In genomic region chr5:10636363-10637142, GRCh38 we compare ENCODE assay signal across 20 cellular contexts.
DNase-seq lines count a peak whose midpoint lies in the region; ATAC-seq and TF ChIP-seq lines count a peak whose summit lies in the region.
"Had no signal": no experiment of that assay in that cellular context is flagged by ENCODE, and none has a peak within 500 bp of the region (broad histone marks: within the 10 kb centered on the region; RNA-seq: fewer than 3 reads in every experiment).

No MANE protein-coding gene starts in this region.

- TF ChIP-seq CTCF in H9 (conservative IDR thresholded peaks at IDR 0.05): no peak

- peaks cover 5% of the 10 kb centered on the region; the same call in 1 of the 2 replicates for H3K79me2 ChIP-seq in H9 (ENCODE audit: insufficient read depth, low read length)

- H4K91ac ChIP-seq in H9 (ENCODE audit: insufficient read length, low read depth, low read length): no peak overlapping the region
- no peak overlapping the region for H4K91ac ChIP-seq in neuronal stem cell (ENCODE audit: low read depth, low read length, poor library complexity)

- DNase-seq in activated CD4-positive, alpha-beta T cell treated with anti-CD3 and anti-CD28 coated beads for 36 hours: no peak
- no peak for DNase-seq in activated CD4-positive, alpha-beta T cell treated with anti-CD3 and anti-CD28 coated beads, Interleukin-2, amount 50 U/mL, for 1 hour
- DNase-seq in H9 (no peak), neuronal stem cell (ENCODE audit: low spot score) (no peak), NCI-H510A treated with DMSO at 0.1 percent for 48 hours (lab: John Stamatoyannopoulos, UW) (no peak), NCI-H146 (lab: John Stamatoyannopoulos, UW) (no peak), HPDE6-E6E7 (ENCODE audit: extremely low spot score) (no peak)
- DNase-seq in activated T-helper 2 cell treated with anti-CD3 and anti-CD28 coated beads, Interferon-gamma antibody, Interleukin-2, Interleukin-4, amounts not matched to agents 10 μg/mL and 5 μg/mL and 100 μg/mL, durations not matched to agents 14 hours and 24 hours and 36 hours (ENCODE audit: low spot score): no peak
- DNase-seq: activated CD4-positive, alpha-beta T cell treated with anti-CD3 and anti-CD28 coated beads for 1 hour; central memory CD4-positive, alpha-beta T cell; effector CD8-positive, alpha-beta T cell; HFFc6; mesenchymal stem cell; MG63; NCI-H1930; NCI-H526 treated with DMSO at 0.1 percent for 48 hours; SHP77 treated with DMSO at 0.1 percent for 48 hours; stimulated activated CD4-positive, alpha-beta T cell treated with anti-CD3 and anti-CD28 coated beads, Interleukin-12 subunit alpha, Interleukin-12 subunit beta, amount 100 ng/mL, for 4 hours; stimulated activated naive CD4-positive, alpha-beta T cell treated with Interleukin-2 at 50 U/mL for 16 hours; upper lobe of right lung had no signal

- no peak overlapping the region for H2AFZ ChIP-seq in H9 (ENCODE audit: low read length)
- no peak overlapping the region for H2AFZ ChIP-seq in neuronal stem cell (ENCODE audit: low read length)

- no peak overlapping the region for H4K5ac ChIP-seq in H9 (ENCODE audit: insufficient read length, low read depth, low read length)

- H3K4me2 ChIP-seq in H9 (ENCODE audit: insufficient read depth, insufficient read length, low read length) (peak overlapping the region; percentile 23), neuronal stem cell (ENCODE audit: insufficient read depth, low read length, poor library complexity, severe bottlenecking) (no peak overlapping the region)

- no peaks in the 10 kb centered on the region for H3K36me3 Mint-ChIP-seq in activated CD4-positive, alpha-beta T cell treated with anti-CD3 and anti-CD28 coated beads for 36 hours (ENCODE audit: low read depth)
- peaks cover 2 to 5% (median 5%) of the 10 kb centered on the region in 3 experiments; a peak in 4 of 7 replicates for H3K36me3 Mint-ChIP-seq in H9 (ENCODE audit: insufficient read depth in 1 of 3, low read depth in 3 of 3)
- H3K36me3 Mint-ChIP-seq in activated T-helper 2 cell treated with anti-CD3 and anti-CD28 coated beads, Interferon-gamma antibody, Interleukin-2, Interleukin-4, amounts not matched to agents 10 μg/mL and 5 μg/mL and 100 μg/mL, durations not matched to agents 14 hours and 24 hours and 36 hours (ENCODE audit: low read depth): peaks cover 47% of the 10 kb centered on the region

- CTCF ChIA-PET in activated CD4-positive, alpha-beta T cell treated with anti-CD3 and anti-CD28 coated beads for 36 hours (lab: Charles Lee): interaction anchor here (0.6 to 2.6 kb wide), 3 partner anchors 9 to 307 kb away, joined by 3 to 22 read pairs (median 4); no protein-coding TSS in a partner anchor

- H3K4me1 ChIP-seq in H9 (ENCODE audit: insufficient read depth, low read length): peaks cover 17% of the 10 kb centered on the region; the same call in 1 of the 2 replicates
- H3K4me1 ChIP-seq in neuronal stem cell (ENCODE audit: control insufficient read depth in 2 of 2, insufficient read depth in 1 of 2, low read depth in 1 of 2, low read length in 2 of 2): peaks cover 0 to 15% of the 10 kb centered on the region in 2 donors

- no peak overlapping the region for H2BK20ac ChIP-seq in H9 (ENCODE audit: low read depth, low read length, poor library complexity, severe bottlenecking)

- H3K79me1 ChIP-seq in H9 (ENCODE audit: insufficient read depth, low read depth, low read length, poor library complexity, severe bottlenecking) (no peaks in the 10 kb centered on the region), neuronal stem cell (ENCODE audit: low read depth, low read length) (peaks cover 5% of the 10 kb centered on the region)

- H3K4me1 Mint-ChIP-seq in activated CD4-positive, alpha-beta T cell treated with anti-CD3 and anti-CD28 coated beads for 36 hours: peaks cover 48% of the 10 kb centered on the region
- H3K4me1 Mint-ChIP-seq in H9: peaks cover 53 to 57% of the 10 kb centered on the region in 2 experiments
- H3K4me1 Mint-ChIP-seq in activated T-helper 2 cell treated with anti-CD3 and anti-CD28 coated beads, Interferon-gamma antibody, Interleukin-2, Interleukin-4, amounts not matched to agents 10 μg/mL and 5 μg/mL and 100 μg/mL, durations not matched to agents 14 hours and 24 hours and 36 hours (ENCODE audit: low read depth): peaks cover 51% of the 10 kb centered on the region

- no CpG with 5 or more reads among the region's 15 CpGs for WGBS in H9 (ENCODE audit: extremely low coverage, insufficient read length, low lambda C conversion rate)
- no CpG with 5 or more reads among the region's 15 CpGs for WGBS in neuronal stem cell (ENCODE audit: extremely low coverage in 2 of 2, insufficient read length in 2 of 2, insufficient replicate concordance in 1 of 2), 2 donors

- no peak overlapping the region for H4K8ac ChIP-seq in H9 (replicated peaks; ENCODE audit: insufficient read length, low read depth, low read length)
- peak overlapping the region; percentile 65 for H4K8ac ChIP-seq in neuronal stem cell (ENCODE audit: low read depth, low read length)

- H3K27me3 Mint-ChIP-seq in activated CD4-positive, alpha-beta T cell treated with anti-CD3 and anti-CD28 coated beads for 36 hours: no peaks in the 10 kb centered on the region
- peaks cover 13% of the 10 kb centered on the region for H3K27me3 Mint-ChIP-seq in H9 (ENCODE audit: low read depth)
- H3K27me3 Mint-ChIP-seq in activated T-helper 2 cell treated with anti-CD3 and anti-CD28 coated beads, Interferon-gamma antibody, Interleukin-2, Interleukin-4, amounts not matched to agents 10 μg/mL and 5 μg/mL and 100 μg/mL, durations not matched to agents 14 hours and 24 hours and 36 hours (ENCODE audit: low read depth): no peaks in the 10 kb centered on the region

- H3K56ac ChIP-seq in H9 (ENCODE audit: insufficient read length, low read depth, low read length): no peak overlapping the region

- H3K14ac ChIP-seq in H9 (ENCODE audit: insufficient read depth, low read length) (peak overlapping the region; percentile 2; the same call in 1 of the 2 replicates), neuronal stem cell (ENCODE audit: low read length) (peak overlapping the region; percentile 21)

- peaks cover 0 to 4% of the 10 kb centered on the region in 2 donors for H3K36me3 ChIP-seq in neuronal stem cell (replicated peaks in 1 of 2; ENCODE audit: control insufficient read depth in 2 of 2, insufficient read depth in 2 of 2, low read length in 2 of 2)
- H3K36me3 ChIP-seq: upper lobe of right lung had no signal

- no peak for ATAC-seq in activated CD4-positive, alpha-beta T cell treated with anti-CD3 and anti-CD28 coated beads for 36 hours

- H2AK5ac ChIP-seq in H9 (ENCODE audit: insufficient read length, low read length) (no peak overlapping the region), neuronal stem cell (ENCODE audit: low read depth, low read length) (peak overlapping the region; percentile 63)

- no peak overlapping the region for H3K23ac ChIP-seq in H9 (ENCODE audit: insufficient read length, low read depth, low read length)
- peak overlapping the region; percentile 65 for H3K23ac ChIP-seq in neuronal stem cell (ENCODE audit: low read depth, low read length, poor library complexity)

- H3K9me3 ChIP-seq in H9 (ENCODE audit: control insufficient read depth, low read depth, low read length) (no peaks in the 10 kb centered on the region), neuronal stem cell (replicated peaks in 1 of 2; ENCODE audit: control insufficient read depth in 2 of 2, insufficient read depth in 1 of 2, low read depth in 1 of 2, low read length in 2 of 2) (peaks cover 3 to 4% of the 10 kb centered on the region in 2 donors)
- H3K9me3 ChIP-seq: MG63, upper lobe of right lung had no signal

- intact Hi-C loops in activated CD4-positive, alpha-beta T cell treated with anti-CD3 and anti-CD28 coated beads for 36 hours (cut with DNase I, micrococcal nuclease): loop anchor here in 1 of 2 experiments (5.0 to 10.0 kb wide), 2 partner anchors 126 to 282 kb away; partner anchors contain the start of genes DAP and MARCHF6
- intact Hi-C loops in activated T-helper 2 cell treated with anti-CD3 and anti-CD28 coated beads, Interferon-gamma antibody, Interleukin-2, Interleukin-4, amounts not matched to agents 10 μg/mL and 5 μg/mL and 100 μg/mL, durations not matched to agents 14 hours and 24 hours and 36 hours (cut with micrococcal nuclease): loop anchor here (10.0 kb wide), 1 partner anchor 382 kb away; the partner anchor contains the start of gene CCT5

- no peak overlapping the region for H2BK12ac ChIP-seq in H9 (ENCODE audit: insufficient read length, low read depth, low read length)
- peak overlapping the region; percentile 58 for H2BK12ac ChIP-seq in neuronal stem cell (ENCODE audit: low read length)

- H2BK5ac ChIP-seq in H9 (ENCODE audit: insufficient read length, low read length) (no peak overlapping the region), neuronal stem cell (ENCODE audit: low read length) (no peak overlapping the region)

- POLR2A ChIA-PET in activated CD4-positive, alpha-beta T cell treated with anti-CD3 and anti-CD28 coated beads for 36 hours (lab: Charles Lee): no interaction called here

- H3T11ph ChIP-seq in H9 (ENCODE audit: low read length): no peak overlapping the region

- H2BK15ac ChIP-seq in H9 (ENCODE audit: low read depth, low read length): no peak overlapping the region
- H2BK15ac ChIP-seq in neuronal stem cell (ENCODE audit: low read length): peak overlapping the region; percentile 49

- no peaks in the 10 kb centered on the region for H4K20me1 ChIP-seq in H9 (ENCODE audit: control insufficient read depth, insufficient read depth, insufficient read length)

- peak overlapping the region; percentile 87 for H3K27ac Mint-ChIP-seq in activated CD4-positive, alpha-beta T cell treated with anti-CD3 and anti-CD28 coated beads for 36 hours
- H3K27ac Mint-ChIP-seq in H9: peak overlapping the region in 2 of 3 experiments; percentile 79 to 89; a peak in 3 of 7 replicates
- H3K27ac Mint-ChIP-seq in activated T-helper 2 cell treated with anti-CD3 and anti-CD28 coated beads, Interferon-gamma antibody, Interleukin-2, Interleukin-4, amounts not matched to agents 10 μg/mL and 5 μg/mL and 100 μg/mL, durations not matched to agents 14 hours and 24 hours and 36 hours: peak overlapping the region; percentile 97

- H3K4me3 Mint-ChIP-seq in activated CD4-positive, alpha-beta T cell treated with anti-CD3 and anti-CD28 coated beads for 36 hours: peak overlapping the region; percentile 38
- peak overlapping the region; percentile 22 to 69; a peak in 4 of 5 replicates for H3K4me3 Mint-ChIP-seq in H9
- no peak overlapping the region for H3K4me3 Mint-ChIP-seq in activated T-helper 2 cell treated with anti-CD3 and anti-CD28 coated beads, Interferon-gamma antibody, Interleukin-2, Interleukin-4, amounts not matched to agents 10 μg/mL and 5 μg/mL and 100 μg/mL, durations not matched to agents 14 hours and 24 hours and 36 hours (ENCODE audit: low read depth)

- H3K4ac ChIP-seq in H9 (ENCODE audit: low read depth, low read length): no peak overlapping the region
- H3K4ac ChIP-seq in neuronal stem cell (ENCODE audit: low read length): no peak overlapping the region

- peaks cover 9% of the 10 kb centered on the region for H3K9me3 Mint-ChIP-seq in activated CD4-positive, alpha-beta T cell treated with anti-CD3 and anti-CD28 coated beads for 36 hours (ENCODE audit: low read depth)
- peaks cover 3 to 5% of the 10 kb centered on the region in 2 experiments; a peak in 3 of 5 replicates for H3K9me3 Mint-ChIP-seq in H9
- peaks cover 5% of the 10 kb centered on the region for H3K9me3 Mint-ChIP-seq in activated T-helper 2 cell treated with anti-CD3 and anti-CD28 coated beads, Interferon-gamma antibody, Interleukin-2, Interleukin-4, amounts not matched to agents 10 μg/mL and 5 μg/mL and 100 μg/mL, durations not matched to agents 14 hours and 24 hours and 36 hours

- no peaks in the 10 kb centered on the region for H3K27me3 ChIP-seq in H9 (ENCODE audit: insufficient read depth, low read length)
- H3K27me3 ChIP-seq in neuronal stem cell (ENCODE audit: control insufficient read depth in 3 of 3, insufficient read depth in 3 of 3, low read depth in 1 of 3, low read length in 3 of 3): peaks cover 0 to 3% (median 0%) of the 10 kb centered on the region in 3 experiments
- H3K27me3 ChIP-seq: MG63, upper lobe of right lung had no signal

- H2BK120ac ChIP-seq in H9 (ENCODE audit: low read depth, low read length, poor library complexity, severe bottlenecking) (no peak overlapping the region), neuronal stem cell (ENCODE audit: low read depth, low read length) (no peak overlapping the region)

- peaks cover 5% of the 10 kb centered on the region for H3K23me2 ChIP-seq in H9 (ENCODE audit: insufficient read length, low read depth, low read length, poor library complexity, severe bottlenecking)

- no peak overlapping the region for H3K4me3 ChIP-seq in neuronal stem cell (ENCODE audit: low read length in 2 of 2)
- H3K4me3 ChIP-seq: MG63, upper lobe of right lung had no signal

- H3K27ac ChIP-seq in H9 (ENCODE audit: insufficient read length, low read depth, low read length) (no peak overlapping the region), neuronal stem cell (replicated peaks; ENCODE audit: low read length) (no peak overlapping the region)
- H3K27ac ChIP-seq: upper lobe of right lung had no signal

- no peak overlapping the region for H3K9ac ChIP-seq in H9 (ENCODE audit: extremely low read depth, insufficient read length, low read length)
- H3K9ac ChIP-seq in neuronal stem cell (ENCODE audit: low read depth, low read length, poor library complexity): peak overlapping the region; percentile 44

- no peak overlapping the region for H3K18ac ChIP-seq in H9 (ENCODE audit: insufficient read length, low read depth, low read length)
- peak overlapping the region; percentile 83 for H3K18ac ChIP-seq in neuronal stem cell (ENCODE audit: low read length)
